In genomic region chr2:121286506-121286905, GRCh38 we compare ENCODE assay signal across 20 cellular contexts. TPM values are rescaled to one million over a fixed set of nuclear protein-coding genes. Genes with fewer than 3 reads are reported as not detected.
A peak's percentile ranks its signal among the peaks of the same experiment; 100 is the strongest.
DNase-seq lines count a peak whose midpoint lies in the region; ATAC-seq and TF ChIP-seq lines count a peak whose summit lies in the region.
"Had no signal": no experiment of that assay in that cellular context is flagged by ENCODE, and none has a peak within 500 bp of the region (broad histone marks: within the 10 kb centered on the region; RNA-seq: fewer than 3 reads in every experiment).

No MANE protein-coding gene starts in this region.

- H3K4me3 Mint-ChIP-seq in CD14-positive monocyte: peak overlapping the region in 1 of 2 donors; percentile 85
- H3K4me3 Mint-ChIP-seq in central memory CD8-positive, alpha-beta T cell: peak overlapping the region; percentile 78
- H3K4me3 Mint-ChIP-seq in neural crest cell: peak overlapping the region; percentile 84

- no peak for ATAC-seq in central memory CD8-positive, alpha-beta T cell (replicated peaks; ENCODE audit: extremely low read depth, poor library complexity, severe bottlenecking)
- ATAC-seq in HG03159 (IDR thresholded peaks at IDR 0.05; ENCODE audit: unreplicated experiment): no peak
- ATAC-seq: CD8-positive, alpha-beta T cell; HepG2; SK-N-SH treated with all-trans-retinoic acid at 6 μM for 48 hours had no signal

- intact Hi-C loops in CD14-positive monocyte (cut with micrococcal nuclease): loop anchor here in 1 of 2 donors (2.0 kb wide), 1 partner anchor 90 kb away; no protein-coding TSS in a partner anchor

- H3K27ac Mint-ChIP-seq in CD14-positive monocyte (peak overlapping the region in 4 of 7 donors; percentile 10 to 83 (median 78)), neural crest cell (ENCODE audit: unreplicated experiment) (no peak overlapping the region)
- no peak overlapping the region for H3K27ac Mint-ChIP-seq in central memory CD8-positive, alpha-beta T cell (ENCODE audit: low read depth)
- H3K27ac Mint-ChIP-seq: CD8-positive, alpha-beta T cell had no signal

- H3K36me3 Mint-ChIP-seq in CD14-positive monocyte: peaks cover 8 to 19% of the 10 kb centered on the region in 2 donors
- peaks cover 2% of the 10 kb centered on the region for H3K36me3 Mint-ChIP-seq in central memory CD8-positive, alpha-beta T cell (ENCODE audit: insufficient read depth)
- no peaks in the 10 kb centered on the region for H3K36me3 Mint-ChIP-seq in neural crest cell (ENCODE audit: low read depth)
- H3K36me3 Mint-ChIP-seq: CD8-positive, alpha-beta T cell had no signal

- no peak overlapping the region for H3K4me3 ChIP-seq in HEK293 (ENCODE audit: low read depth, low read length)
- H3K4me3 ChIP-seq: GM23248 had no signal

- POLR2A ChIA-PET in HEK293 (lab: Yijun Ruan, JAX): no interaction called here

- no peaks in the 10 kb centered on the region for H3K36me3 ChIP-seq in HEK293 (ENCODE audit: control insufficient read depth in 2 of 2, insufficient read depth in 1 of 2, low read length in 2 of 2)
- H3K36me3 ChIP-seq: BE2C had no signal

- no peak overlapping the region for H3K27ac ChIP-seq in HEK293 (ENCODE audit: extremely low read depth, low read depth, low read length)
- H3K27ac ChIP-seq: GM23248 had no signal

- H3K9me3 ChIP-seq in HEK293 (ENCODE audit: control insufficient read depth, insufficient read depth, low read depth, low read length): no peaks in the 10 kb centered on the region
- H3K9me3 ChIP-seq: BE2C had no signal

- DNase-seq in CD14-positive monocyte (ENCODE audit: low spot score) (no peak), neural crest cell (ENCODE audit: low read depth, low spot score) (no peak), retina (no peak), cortex of kidney (lab: John Stamatoyannopoulos, UW) (no peak)
- no peak for DNase-seq in central memory CD8-positive, alpha-beta T cell (ENCODE audit: low spot score in 2 of 2)
- DNase-seq: BE2C; CD8-positive, alpha-beta T cell; DND-41; GM23248; Kasumi-1; NCI-H1417; NCI-H1930; NCI-H2171; NCI-H446; NCI-H69; SHP77 treated with DMSO at 0.1 percent for 48 hours had no signal

- TF ChIP-seq CTCF in CD14-positive monocyte (IDR thresholded peaks at IDR 0.05): no peak
- no peak for TF ChIP-seq CTCF in HEK293 (tag by site-specific recombination; IDR thresholded peaks at IDR 0.05)
- no peak for TF ChIP-seq CTCF in neural crest cell (conservative IDR thresholded peaks at IDR 0.05)

- peaks cover 16% of the 10 kb centered on the region for H3K4me1 ChIP-seq in HEK293 (ENCODE audit: control insufficient read depth, insufficient read depth, low read length)
- H3K4me1 ChIP-seq: BE2C had no signal

- H3K27me3 Mint-ChIP-seq in CD14-positive monocyte (ENCODE audit: low read depth in 3 of 3): peaks cover 39 to 47% (median 46%) of the 10 kb centered on the region in 3 donors
- peaks cover 49% of the 10 kb centered on the region for H3K27me3 Mint-ChIP-seq in central memory CD8-positive, alpha-beta T cell
- H3K27me3 Mint-ChIP-seq in neural crest cell (ENCODE audit: low read depth): peaks cover 63% of the 10 kb centered on the region

- H3K4me1 Mint-ChIP-seq in CD14-positive monocyte: peaks cover 60% of the 10 kb centered on the region
- peaks cover 7% of the 10 kb centered on the region for H3K4me1 Mint-ChIP-seq in central memory CD8-positive, alpha-beta T cell
- H3K4me1 Mint-ChIP-seq in neural crest cell: peaks cover 8% of the 10 kb centered on the region

- peaks cover 0 to 13% (median 6%) of the 10 kb centered on the region in 7 donors for H3K9me3 Mint-ChIP-seq in CD14-positive monocyte
- no peaks in the 10 kb centered on the region for H3K9me3 Mint-ChIP-seq in central memory CD8-positive, alpha-beta T cell
- no peaks in the 10 kb centered on the region for H3K9me3 Mint-ChIP-seq in neural crest cell
- H3K9me3 Mint-ChIP-seq: CD8-positive, alpha-beta T cell had no signal

- CTCF ChIA-PET in HEK293 (lab: Yijun Ruan, JAX): interaction anchor here (0.6 to 1.3 kb wide), 4 partner anchors 11 to 158 kb away, joined by 3 to 7 read pairs (median 4); no protein-coding TSS in a partner anchor

TF ChIP-seq in HEK293, 187 proteins besides CTCF, POLR2A, EP300 and RAD21:
- TF ChIP-seq SALL2 (tag by site-specific recombination; IDR thresholded peaks at IDR 0.05; ENCODE audit: borderline replicate concordance) (no peak), PRDM10 (tag by site-specific recombination; IDR thresholded peaks at IDR 0.05) (peak; percentile 24; the same call in 1 of the 2 replicates), SP2 (tag by site-specific recombination; IDR thresholded peaks at IDR 0.05) (peak; percentile 17; the same call in 1 of the 2 replicates), ZNF132 (tag by site-specific recombination; IDR thresholded peaks at IDR 0.05; ENCODE audit: borderline replicate concordance) (no peak), ZNF610 (tag by site-specific recombination; IDR thresholded peaks at IDR 0.05; ENCODE audit: borderline replicate concordance) (no peak), GLIS2 (tag by site-specific recombination; IDR thresholded peaks at IDR 0.05) (0 out of 2 replicates have a peak, but pooled peaks have one; percentile 13), ZNF341 (tag by site-specific recombination; IDR thresholded peaks at IDR 0.05; ENCODE audit: low read depth) (peak; percentile 60; the same call in 1 of the 2 replicates), ZNF600 (tag by site-specific recombination; IDR thresholded peaks at IDR 0.05) (no peak), ZNF510 (tag by site-specific recombination; IDR thresholded peaks at IDR 0.05; ENCODE audit: insufficient replicate concordance) (no peak)

RNA-seq across cellular contexts. Expression of gene TFCP2L1, which starts 1.5 kb away (rescaled TPM):
- under 1 TPM in 1 of 2 donors, not detected in 1; 0.03 TPM for polyA plus RNA-seq in CD14-positive monocyte
- total RNA-seq in neural crest cell: not detected in 2 replicates
- total RNA-seq: GM23248, HepG2 had no signal
- polyA plus RNA-seq: GM23248 had no signal

Comparison
In these comparisons a context has a peak if more than half of its experiments do, and no peak if none do; other contexts are left out.
1. H3K27ac Mint-ChIP-seq: peak in CD14-positive monocyte (4 of 7); none in central memory CD8-positive, alpha-beta T cell (single experiment) and neural crest cell (single experiment).